18 cellular contexts compared by ENCODE assay signal in the genomic region with DNA sequence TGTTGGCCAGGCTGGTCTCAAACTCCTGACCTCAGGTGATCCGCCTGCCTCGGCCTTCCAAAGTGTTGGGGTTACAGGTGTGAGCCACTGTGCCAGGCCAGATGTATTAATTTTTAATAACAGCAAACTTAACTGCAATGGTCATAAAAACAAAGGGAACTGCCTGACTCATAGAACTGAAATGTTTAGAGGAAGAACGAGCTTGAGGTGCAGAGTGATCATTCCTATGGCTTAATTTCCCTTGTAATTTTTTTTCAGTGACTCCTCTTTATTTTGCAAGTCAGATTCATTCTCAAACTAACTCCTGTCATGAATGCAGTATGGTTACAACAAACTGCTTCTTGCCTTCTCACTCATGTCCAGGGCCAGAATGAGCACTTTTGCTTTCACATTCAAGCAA.
DNase-seq lines count a peak whose midpoint lies in the region; ATAC-seq, FAIRE-seq and TF ChIP-seq lines count a peak whose summit lies in the region.
"Had no signal": no experiment of that assay in that cellular context is flagged by ENCODE, and none has a peak within 500 bp of the region (broad histone marks: within the 10 kb centered on the region; RNA-seq: fewer than 3 reads in every experiment).

No MANE protein-coding gene starts in this region.

- no peaks in the 10 kb centered on the region for H3F3A ChIP-seq in GM23338 (replicated peaks; ENCODE audit: low read depth)

- H3K23me2 ChIP-seq in H1 (ENCODE audit: low read depth, low read length) = no peaks in the 10 kb centered on the region

- H3K27me3 Mint-ChIP-seq in GM23338 (ENCODE audit: insufficient read depth, low read depth, poor library complexity) = no peaks in the 10 kb centered on the region

- no peak for TF ChIP-seq EP300 in H1 (IDR thresholded peaks at IDR 0.05; ENCODE audit: borderline replicate concordance in 1 of 2, low read depth in 2 of 2, low read length in 2 of 2)

- H4K91ac ChIP-seq in H1 (replicated peaks; ENCODE audit: insufficient read length, low read length) = no peak overlapping the region

- POLR2A ChIA-PET in H1 (lab: Charles Lee; ENCODE audit: partially characterized antibody) = no interaction called here

- H3K4me1 ChIP-seq in GM23338 (ENCODE audit: insufficient read depth) (peaks cover 16% of the 10 kb centered on the region), H1 (replicated peaks in 1 of 4; ENCODE audit: control insufficient read depth in 3 of 4, insufficient read depth in 4 of 4, low read length in 3 of 4) (peaks cover 0 to 10% (median 0%) of the 10 kb centered on the region in 4 experiments; a peak in 1 of 7 replicates), small intestine (ENCODE audit: control insufficient read depth in 2 of 2, insufficient read depth in 1 of 2, low read depth in 1 of 2, low read length in 1 of 2) (no peaks in the 10 kb centered on the region), SJCRH30 (no peaks in the 10 kb centered on the region)
- H3K4me1 ChIP-seq: BLaER1, Caco-2, HAP-1 had no signal

- no peak overlapping the region for H3K18ac ChIP-seq in H1 (ENCODE audit: extremely low read depth, low read length)

- H3K4me3 ChIP-seq in GM23338 (no peak overlapping the region), H1 (ENCODE audit: extremely low read depth in 1 of 4, insufficient read depth in 2 of 4, low read depth in 3 of 4, low read length in 4 of 4) (no peak overlapping the region), small intestine (ENCODE audit: low read depth in 1 of 2, low read length in 2 of 2) (no peak overlapping the region), SJCRH30 (no peak overlapping the region)
- H3K4me3 ChIP-seq: BLaER1, HAP-1 had no signal

- CTCF ChIA-PET in H1 (lab: Charles Lee; ENCODE audit: partially characterized antibody) = interaction anchor here (0.8 to 0.9 kb wide), 2 partner anchors 11 to 49 kb away, joined by 3 read pairs; no protein-coding TSS in a partner anchor

- H3K36me3 Mint-ChIP-seq in GM23338 (ENCODE audit: low read depth) = no peaks in the 10 kb centered on the region
- H3K36me3 Mint-ChIP-seq: CD8-positive, alpha-beta memory T cell had no signal

- H3K79me2 ChIP-seq in GM23338 (replicated peaks; ENCODE audit: insufficient read depth) = no peaks in the 10 kb centered on the region
- H3K79me2 ChIP-seq in H1 (ENCODE audit: control insufficient read depth in 1 of 2, insufficient read depth in 2 of 2, low read length in 2 of 2) = no peaks in the 10 kb centered on the region

- no peak for DNase-seq in GM23338 (ENCODE audit: low spot score)
- no peak for DNase-seq in H1 (ENCODE audit: low read depth in 1 of 2, low spot score in 2 of 2)
- peak; percentile 83 for DNase-seq in kidney tubule cell (ENCODE audit: low spot score)
- peak; percentile 22 for DNase-seq in small intestine
- DNase-seq in SJCRH30 = no peak
- DNase-seq: 8988T; AML-193; Caco-2; CD8-positive, alpha-beta memory T cell; DMS 273 treated with DMSO at 0.1 percent for 48 hours; GOT3 had no signal

- H3K23ac ChIP-seq in H1 (ENCODE audit: insufficient read length) = no peak overlapping the region

- FAIRE-seq in H1 (lab: Jason Lieb, UNC) (no peak), small intestine (lab: Jason Lieb, UNC) (no peak)
- FAIRE-seq: GM18507, HepG2, HTR-8/SVneo had no signal

- no peak overlapping the region for H3K27ac Mint-ChIP-seq in GM23338
- H3K27ac Mint-ChIP-seq: CD8-positive, alpha-beta memory T cell had no signal

- H3K27me3 ChIP-seq in GM23338 (ENCODE audit: insufficient read depth) = no peaks in the 10 kb centered on the region
- H3K27me3 ChIP-seq in H1 (replicated peaks in 1 of 4; ENCODE audit: control insufficient read depth in 3 of 4, extremely low read depth in 1 of 4, insufficient read depth in 3 of 4, low read length in 3 of 4) = no peaks in the 10 kb centered on the region
- H3K27me3 ChIP-seq in small intestine (ENCODE audit: control insufficient read depth in 2 of 2, insufficient read depth in 2 of 2, low read length in 2 of 2) = no peaks in the 10 kb centered on the region
- H3K27me3 ChIP-seq in SJCRH30 = no peaks in the 10 kb centered on the region
- H3K27me3 ChIP-seq: BLaER1 had no signal

- H2BK20ac ChIP-seq in H1 (ENCODE audit: low read length) = no peak overlapping the region

- H2AFZ ChIP-seq in GM23338 (peak overlapping the region; percentile 84), H1 (ENCODE audit: low read length) (peak overlapping the region; percentile 49; the same call in 1 of the 2 replicates)

- no peak overlapping the region for H2BK15ac ChIP-seq in H1 (ENCODE audit: low read length)

- H3K4ac ChIP-seq in H1 (replicated peaks; ENCODE audit: insufficient read length, low read depth, low read length) = no peak overlapping the region

- H2AK5ac ChIP-seq in H1 (ENCODE audit: low read depth, low read length) = no peak overlapping the region

- 87% methylated on average over 3 of the region's 3 CpGs; no CpG with 5 or more reads in 1 of the 2 experiments for WGBS in H1 (ENCODE audit: extremely low coverage in 1 of 2, insufficient coverage in 1 of 2, insufficient read length in 1 of 2, insufficient replicate concordance in 2 of 2, low coverage in 1 of 2, low lambda C conversion rate in 2 of 2, missing lambda C conversion rate in 1 of 2), 2 experiments
- WGBS in small intestine, 3 donors = 3 to 35% (median 24%) methylated on average over 3 of the region's 3 CpGs

- H4K5ac ChIP-seq in H1 (ENCODE audit: insufficient read length, low read depth, low read length) = no peak overlapping the region

- H2BK120ac ChIP-seq in H1 (replicated peaks; ENCODE audit: low read depth, low read length) = no peak overlapping the region

- H3K9me3 Mint-ChIP-seq in GM23338 = peaks cover 4% of the 10 kb centered on the region; the same call in 1 of the 3 replicates

- H3K9ac ChIP-seq in H1 (replicated peaks in 1 of 4; ENCODE audit: extremely low read depth in 1 of 4, low read depth in 3 of 4, low read length in 3 of 4) = no peak overlapping the region
- H3K9ac ChIP-seq: BLaER1 had no signal

- no peaks in the 10 kb centered on the region for H3K9me3 ChIP-seq in H1 (ENCODE audit: insufficient read depth in 2 of 2, low read depth in 1 of 2, low read length in 1 of 2)
- H3K9me3 ChIP-seq in small intestine (ENCODE audit: control insufficient read depth, low read depth) = no peaks in the 10 kb centered on the region
- no peaks in the 10 kb centered on the region for H3K9me3 ChIP-seq in SJCRH30 (replicated peaks)
- H3K9me3 ChIP-seq: Caco-2, HAP-1 had no signal

- no peak overlapping the region for H2BK5ac ChIP-seq in H1 (ENCODE audit: low read depth, low read length)

- ATAC-seq in GM23338 = no peak
- ATAC-seq in GM19455 (IDR thresholded peaks at IDR 0.05; ENCODE audit: unreplicated experiment) = no peak
- ATAC-seq in HG03280 (IDR thresholded peaks at IDR 0.05; ENCODE audit: unreplicated experiment) = no peak
- ATAC-seq: HepG2 had no signal

- H3K56ac ChIP-seq in H1 (replicated peaks; ENCODE audit: insufficient read length, low read depth, low read length) = no peak overlapping the region

- no peaks in the 10 kb centered on the region for H3K79me1 ChIP-seq in H1 (ENCODE audit: low read depth, low read length)

- no peak overlapping the region for H3K14ac ChIP-seq in H1 (ENCODE audit: insufficient read length)

- TF ChIP-seq POLR2A in H1 (IDR thresholded peaks at IDR 0.05; ENCODE audit: control extremely low read depth in 1 of 2, low read depth in 2 of 2, low read length in 2 of 2) = no peak

- H3K4me1 Mint-ChIP-seq in GM23338 = peaks cover 13% of the 10 kb centered on the region
- H3K4me1 Mint-ChIP-seq: CD8-positive, alpha-beta memory T cell had no signal

- TF ChIP-seq CTCF in GM23338 (conservative IDR thresholded peaks at IDR 0.05; ENCODE audit: low read depth in 2 of 2) (no peak), H1 (IDR thresholded peaks at IDR 0.05; ENCODE audit: control extremely low read depth in 1 of 3, insufficient read depth in 1 of 3, low read depth in 1 of 3, low read length in 3 of 3) (no peak)

- H3K36me3 ChIP-seq in GM23338 (ENCODE audit: insufficient read depth) = no peaks in the 10 kb centered on the region
- H3K36me3 ChIP-seq in H1 (ENCODE audit: control insufficient read depth in 2 of 4, insufficient read depth in 4 of 4, low read length in 3 of 4) = no peaks in the 10 kb centered on the region
- H3K36me3 ChIP-seq in small intestine (ENCODE audit: control insufficient read depth in 2 of 2, insufficient read depth in 2 of 2, low read length in 2 of 2) = peaks cover 0 to 1% of the 10 kb centered on the region in 2 donors
- H3K36me3 ChIP-seq in SJCRH30 = no peaks in the 10 kb centered on the region
- H3K36me3 ChIP-seq: BLaER1, HAP-1 had no signal

- peaks cover 3% of the 10 kb centered on the region; the same call in 1 of the 2 replicates for H3K9me2 ChIP-seq in GM23338 (ENCODE audit: insufficient read depth)

- H3K27ac ChIP-seq in GM23338 (ENCODE audit: low read depth) = no peak overlapping the region
- no peak overlapping the region for H3K27ac ChIP-seq in H1 (ENCODE audit: low read depth, low read length)
- H3K27ac ChIP-seq in small intestine (ENCODE audit: low read depth in 1 of 2, low read length in 1 of 2) = no peak overlapping the region
- H3K27ac ChIP-seq in SJCRH30 = no peak overlapping the region
- H3K27ac ChIP-seq: BLaER1 had no signal

- H2BK12ac ChIP-seq in H1 (ENCODE audit: low read depth, low read length) = no peak overlapping the region; the same call in 1 of the 2 replicates

- no peak overlapping the region for H3K4me2 ChIP-seq in GM23338
- no peak overlapping the region for H3K4me2 ChIP-seq in H1 (ENCODE audit: insufficient read depth in 1 of 2, low read depth in 2 of 2, low read length in 2 of 2)
- H3K4me2 ChIP-seq: BLaER1 had no signal

- no peak overlapping the region for H4K8ac ChIP-seq in H1 (ENCODE audit: extremely low read depth, insufficient read depth, low read length)

- no peak overlapping the region for H3K4me3 Mint-ChIP-seq in GM23338
- H3K4me3 Mint-ChIP-seq: CD8-positive, alpha-beta memory T cell had no signal

- TF ChIP-seq RAD21 in H1 (IDR thresholded peaks at IDR 0.05 in 1 of 2, conservative IDR thresholded peaks at IDR 0.05 in 1 of 2; ENCODE audit: low read depth in 2 of 2, low read length in 2 of 2) = no peak

- H4K20me1 ChIP-seq in GM23338 (replicated peaks; ENCODE audit: insufficient read depth) (no peaks in the 10 kb centered on the region), H1 (replicated peaks in 1 of 2; ENCODE audit: control insufficient read depth in 1 of 2, insufficient read depth in 2 of 2, low read length in 2 of 2) (no peaks in the 10 kb centered on the region)
- H4K20me1 ChIP-seq: BLaER1 had no signal

TF ChIP-seq in GM23338, 12 proteins besides CTCF, POLR2A, EP300 and RAD21 (continues in another document):
- TF ChIP-seq EZH2phosphoT487 (IDR thresholded peaks at IDR 0.05; ENCODE audit: unreplicated experiment) = no peak
- no peak for TF ChIP-seq JUNB (IDR thresholded peaks at IDR 0.05; ENCODE audit: unreplicated experiment)
- no peak for TF ChIP-seq STAT1 (IDR thresholded peaks at IDR 0.05; ENCODE audit: unreplicated experiment)
- no peak for TF ChIP-seq ZNF331 (CRISPR knock-in tag; IDR thresholded peaks at IDR 0.05; ENCODE audit: low read depth)

TF ChIP-seq in H1, 55 proteins besides CTCF, POLR2A, EP300 and RAD21 (continues in another document):
- TF ChIP-seq KDM4A (IDR thresholded peaks at IDR 0.05; ENCODE audit: low read depth, low read length, severe bottlenecking) (no peak), SIX5 (IDR thresholded peaks at IDR 0.05; ENCODE audit: low read depth, low read length) (no peak)

Comparison
In these comparisons a context has a peak if more than half of its experiments do, and no peak if none do; other contexts are left out.
1. DNase-seq: peak in kidney tubule cell (single experiment) and small intestine (single experiment); none in GM23338 (single experiment), H1 (0 of 2) and SJCRH30 (0 of 2).